In genomic region chr12:64053117-64053516, GRCh38 we compare ENCODE assay signal across 19 cellular contexts.
"Had no signal": no experiment of that assay in that cellular context is flagged by ENCODE, and none has a peak within 500 bp of the region (broad histone marks: within the 10 kb centered on the region; RNA-seq: fewer than 3 reads in every experiment).

No MANE protein-coding gene starts in this region.

- H3K4me2 ChIP-seq: PC-9 had no signal

- H3K36me3 ChIP-seq: Peyer's patch had no signal

- H3K27ac ChIP-seq: PC-9, Peyer's patch, SJCRH30 had no signal

- H3K9me3 ChIP-seq: Peyer's patch, SJCRH30 had no signal

- H3K4me3 ChIP-seq: PC-9, Peyer's patch, SJCRH30 had no signal

- H3K4me1 ChIP-seq: Peyer's patch had no signal

- ATAC-seq: Right ventricle myocardium inferior, SK-N-SH treated with all-trans-retinoic acid at 6 μM for 48 hours had no signal

- H2AFZ ChIP-seq: PC-9 had no signal

- DNase-seq: KBM-7; MV-4-11; NCI-H1048; NCI-H1105; NCI-H1417; NCI-H1436 treated with DMSO at 0.1 percent for 48 hours; NCI-H187; NCI-H2029 treated with DMSO at 0.1 percent for 48 hours; NCI-H2107; NCI-H2227 treated with DMSO at 0.1 percent for 48 hours; NCI-H526 treated with DMSO at 0.1 percent for 48 hours; NK-92 treated with Interleukin-12 subunit alpha and Interleukin-12 subunit beta, amount 100 ng/mL, for 24 hours; OCI-M1; PC-9; Peyer's patch; SHP77 treated with DMSO at 0.1 percent for 48 hours; SJCRH30 had no signal
